ENCODE assay signal across 24 cellular contexts in genomic region chr19:19354932-19355331, GRCh38. TPM values are rescaled to one million over a fixed set of nuclear protein-coding genes. Genes with fewer than 3 reads are reported as not detected.
A peak's percentile ranks its signal among the peaks of the same experiment; 100 is the strongest.
DNase-seq lines count a peak whose midpoint lies in the region; ATAC-seq, FAIRE-seq and TF ChIP-seq lines count a peak whose summit lies in the region.
"Had no signal": no experiment of that assay in that cellular context is flagged by ENCODE, and none has a peak within 500 bp of the region (broad histone marks: within the 10 kb centered on the region; RNA-seq: fewer than 3 reads in every experiment).

No MANE protein-coding gene starts in this region.

- H3K4me3 ChIP-seq in IMR-90 (ENCODE audit: insufficient read depth, low read depth, low read length) (no peak overlapping the region), K562 (no peak overlapping the region), neuronal stem cell (ENCODE audit: low read length in 2 of 2) (no peak overlapping the region)
- H3K4me3 ChIP-seq: A549, BLaER1 had no signal

- CTCF ChIA-PET in IMR-90 (lab: Yijun Ruan, JAX), result no interaction called here
- CTCF ChIA-PET in K562 (lab: Yijun Ruan, JAX; ENCODE audit: low intra/inter-chr PET ratio), result no interaction called here

- H3K23ac ChIP-seq in IMR-90 (ENCODE audit: low read depth, low read length) (no peak overlapping the region), neuronal stem cell (ENCODE audit: low read depth, low read length, poor library complexity) (no peak overlapping the region)

- no peak for TF ChIP-seq EP300 in K562 (IDR thresholded peaks at IDR 0.05; ENCODE audit: low read length)

- no peaks in the 10 kb centered on the region for H3K79me1 ChIP-seq in IMR-90 (ENCODE audit: low read depth in 1 of 2, low read length in 2 of 2)
- peaks cover 2% of the 10 kb centered on the region for H3K79me1 ChIP-seq in neuronal stem cell (ENCODE audit: low read depth, low read length)

- H3K4me1 ChIP-seq in IMR-90 (ENCODE audit: control insufficient read depth, insufficient read depth, low read length) (no peaks in the 10 kb centered on the region), K562 (replicated peaks in 1 of 2; ENCODE audit: control insufficient read depth in 2 of 2, insufficient read depth in 2 of 2, low read length in 2 of 2) (peaks cover 0 to 11% of the 10 kb centered on the region in 2 experiments; a peak in 2 of 5 replicates), neuronal stem cell (ENCODE audit: control insufficient read depth in 2 of 2, insufficient read depth in 1 of 2, low read depth in 1 of 2, low read length in 2 of 2) (no peaks in the 10 kb centered on the region)
- H3K4me1 ChIP-seq: A549, BE2C had no signal

- H2BK120ac ChIP-seq in IMR-90 (ENCODE audit: low read depth, low read length) (no peak overlapping the region), neuronal stem cell (ENCODE audit: low read depth, low read length) (no peak overlapping the region)

- H4K5ac ChIP-seq in IMR-90 (ENCODE audit: low read depth, low read length), result no peak overlapping the region

- BruUV-seq in IMR-90 (replicated peaks; lab: Mats Ljungman, UMichigan) (no TSS peak), K562 (replicated peaks; lab: Mats Ljungman, UMichigan) (no TSS peak)

- H3K4ac ChIP-seq in IMR-90 (ENCODE audit: low read depth, low read length), result no peak overlapping the region
- no peak overlapping the region for H3K4ac ChIP-seq in neuronal stem cell (ENCODE audit: low read length)

- POLR2A ChIA-PET in IMR-90 (lab: Charles Lee; ENCODE audit: unreplicated experiment) (no interaction called here), K562 (lab: Yijun Ruan, JAX) (interaction anchor here (0.6 to 1.7 kb wide), 4 partner anchors 9 to 57 kb away, joined by 3 to 7 read pairs (median 4); no protein-coding TSS in a partner anchor)

- H2BK5ac ChIP-seq in IMR-90 (ENCODE audit: low read depth, low read length, poor library complexity, severe bottlenecking) (no peak overlapping the region), neuronal stem cell (ENCODE audit: low read length) (peak overlapping the region; percentile 35)

- intact Hi-C loops in IMR-90 (cut with micrococcal nuclease), result no loop called here
- intact Hi-C loops in K562 (cut with micrococcal nuclease), result no loop called here

- H2AK9ac ChIP-seq in IMR-90 (replicated peaks; ENCODE audit: low read depth, low read length, poor library complexity), result peak overlapping the region; percentile 39

- 94% methylated on average over 9 of the region's 11 CpGs; no CpG with 5 or more reads in 1 of the 2 experiments for WGBS in IMR-90 (ENCODE audit: extremely low coverage in 2 of 2, insufficient read length in 1 of 2), 2 experiments
- 86% methylated on average over 10 of the region's 11 CpGs for WGBS in K562 (ENCODE audit: insufficient coverage, low coverage, missing lambda C conversion rate)
- WGBS in neuronal stem cell (ENCODE audit: extremely low coverage in 2 of 2, insufficient read length in 2 of 2, insufficient replicate concordance in 1 of 2), 2 donors, result no CpG with 5 or more reads among the region's 11 CpGs

- H3K79me2 ChIP-seq in K562 (ENCODE audit: control insufficient read depth, insufficient read depth, low read length), result no peaks in the 10 kb centered on the region

- no peak overlapping the region for H4K91ac ChIP-seq in IMR-90 (ENCODE audit: insufficient read depth, low read depth, low read length)
- H4K91ac ChIP-seq in neuronal stem cell (ENCODE audit: low read depth, low read length, poor library complexity), result no peak overlapping the region

- TF ChIP-seq RAD21 in IMR-90 (IDR thresholded peaks at IDR 0.05; ENCODE audit: low read length), result no peak
- no peak for TF ChIP-seq RAD21 in K562 (CRISPR knock-in tag; conservative IDR thresholded peaks at IDR 0.05 in 1 of 2, IDR thresholded peaks at IDR 0.05 in 1 of 2)

- no peaks in the 10 kb centered on the region for H3K9me3 ChIP-seq in IMR-90 (ENCODE audit: control insufficient read depth, insufficient read depth, low read length)
- no peaks in the 10 kb centered on the region for H3K9me3 ChIP-seq in K562 (replicated peaks; ENCODE audit: control insufficient read depth, insufficient read depth, low read depth, low read length)
- no peaks in the 10 kb centered on the region for H3K9me3 ChIP-seq in neuronal stem cell (replicated peaks in 1 of 2; ENCODE audit: control insufficient read depth in 2 of 2, insufficient read depth in 1 of 2, low read depth in 1 of 2, low read length in 2 of 2)
- H3K9me3 ChIP-seq: A549, BE2C, BLaER1 had no signal

- no peak overlapping the region for H3K14ac ChIP-seq in IMR-90 (replicated peaks; ENCODE audit: low read depth, low read length)
- no peak overlapping the region for H3K14ac ChIP-seq in neuronal stem cell (ENCODE audit: low read length)

- DNase-seq in IMR-90 (no peak), K562 (ENCODE audit: extremely low read depth in 1 of 4, low spot score in 3 of 4) (no peak), neuronal stem cell (ENCODE audit: low spot score) (no peak), RPMI8226 (no peak)
- DNase-seq: BE2C; C1 segment of cervical spinal cord; CD4-positive, alpha-beta memory T cell; CD4-positive, CD25-positive, alpha-beta regulatory T cell; CD8-positive, alpha-beta memory T cell; COR-L47; DMS 273 treated with DMSO at 0.1 percent for 48 hours; DMS153; DMS53; DMS79; DND-41; EL; GDM1 had no signal

- TF ChIP-seq POLR2A in IMR-90 (IDR thresholded peaks at IDR 0.05; ENCODE audit: low read depth, low read length) (no peak), K562 (conservative IDR thresholded peaks at IDR 0.05) (no peak)

- H3K18ac ChIP-seq in IMR-90 (ENCODE audit: low read depth, low read length), result no peak overlapping the region
- H3K18ac ChIP-seq in neuronal stem cell (ENCODE audit: low read length), result no peak overlapping the region

- dilution Hi-C loops in IMR-90 (cut with HindIII; ENCODE audit: low sequenced_read_pairs, unreplicated experiment), result no loop called here

- H3K27ac ChIP-seq in IMR-90 (ENCODE audit: insufficient read depth, low read length) (no peak overlapping the region), K562 (ENCODE audit: extremely low read depth, low read depth, low read length) (no peak overlapping the region), neuronal stem cell (replicated peaks; ENCODE audit: low read length) (no peak overlapping the region)
- H3K27ac ChIP-seq: 22Rv1, A549, BLaER1 had no signal

- H3K27me3 ChIP-seq in IMR-90 (ENCODE audit: control insufficient read depth, insufficient read depth, low read length), result no peaks in the 10 kb centered on the region
- no peaks in the 10 kb centered on the region for H3K27me3 ChIP-seq in K562 (ENCODE audit: control insufficient read depth in 2 of 2, insufficient read depth in 2 of 2, low read length in 2 of 2)
- no peaks in the 10 kb centered on the region for H3K27me3 ChIP-seq in neuronal stem cell (ENCODE audit: control insufficient read depth in 3 of 3, insufficient read depth in 3 of 3, low read depth in 1 of 3, low read length in 3 of 3)
- H3K27me3 ChIP-seq: BE2C, BLaER1 had no signal

- in situ Hi-C loops in IMR-90 (cut with MboI; ENCODE audit: low sequenced_read_pairs) (no loop called here), K562 (cut with MboI) (no loop called here)

- TF ChIP-seq CTCF in IMR-90 (conservative IDR thresholded peaks at IDR 0.05; ENCODE audit: low read depth, low read length) (no peak), K562 (IDR thresholded peaks at IDR 0.05 in 2 of 3, conservative IDR thresholded peaks at IDR 0.05 in 1 of 3; ENCODE audit: insufficient read depth in 2 of 3, low read depth in 1 of 3, low read length in 3 of 3) (no peak)

- H2BK12ac ChIP-seq in neuronal stem cell (ENCODE audit: low read length), result no peak overlapping the region

- no peak overlapping the region for H3K4me2 ChIP-seq in IMR-90 (ENCODE audit: low read depth, low read length)
- no peak overlapping the region for H3K4me2 ChIP-seq in K562 (ENCODE audit: insufficient read depth, low read length)
- H3K4me2 ChIP-seq in neuronal stem cell (ENCODE audit: insufficient read depth, low read length, poor library complexity, severe bottlenecking), result no peak overlapping the region
- H3K4me2 ChIP-seq: A549, BLaER1 had no signal

- H2AK5ac ChIP-seq in IMR-90 (ENCODE audit: low read depth, low read length) (no peak overlapping the region), neuronal stem cell (ENCODE audit: low read depth, low read length) (no peak overlapping the region)

- H3K9ac ChIP-seq in IMR-90 (ENCODE audit: low read depth, low read length), result no peak overlapping the region
- no peak overlapping the region for H3K9ac ChIP-seq in K562 (ENCODE audit: insufficient read depth in 1 of 2, low read depth in 2 of 2, low read length in 2 of 2)
- no peak overlapping the region for H3K9ac ChIP-seq in neuronal stem cell (ENCODE audit: low read depth, low read length, poor library complexity)
- H3K9ac ChIP-seq: BLaER1 had no signal

- H2AFZ ChIP-seq in IMR-90 (replicated peaks; ENCODE audit: low read length, poor library complexity) (peak overlapping the region; percentile 49), K562 (ENCODE audit: low read depth, low read length) (no peak overlapping the region), neuronal stem cell (ENCODE audit: low read length) (no peak overlapping the region)

- no peak overlapping the region for H2BK15ac ChIP-seq in IMR-90 (ENCODE audit: low read depth, low read length)
- H2BK15ac ChIP-seq in neuronal stem cell (ENCODE audit: low read length), result no peak overlapping the region

- H3K9me1 ChIP-seq in IMR-90 (ENCODE audit: insufficient read depth, low read length) (no peaks in the 10 kb centered on the region), K562 (ENCODE audit: control insufficient read depth, insufficient read depth, low read length) (no peaks in the 10 kb centered on the region)

- peaks cover 65% of the 10 kb centered on the region for H3K36me3 ChIP-seq in IMR-90 (ENCODE audit: control insufficient read depth, insufficient read depth, low read length)
- H3K36me3 ChIP-seq in K562 (ENCODE audit: control insufficient read depth, insufficient read depth, low read length), result peaks cover 48% of the 10 kb centered on the region; the same call in 2 of the 3 replicates
- H3K36me3 ChIP-seq in neuronal stem cell (replicated peaks in 1 of 2; ENCODE audit: control insufficient read depth in 2 of 2, insufficient read depth in 2 of 2, low read length in 2 of 2), result peaks cover 44 to 84% of the 10 kb centered on the region in 2 donors

- no peak overlapping the region for H3K56ac ChIP-seq in IMR-90 (ENCODE audit: extremely low read depth, insufficient read depth, low read length)

- H2BK20ac ChIP-seq in IMR-90 (ENCODE audit: low read depth, low read length), result no peak overlapping the region

- no peak for ATAC-seq in IMR-90 (ENCODE audit: low read depth)
- no peak for ATAC-seq in K562
- no peak for ATAC-seq in HG02852 (IDR thresholded peaks at IDR 0.05; ENCODE audit: unreplicated experiment)
- ATAC-seq in HG03439 (IDR thresholded peaks at IDR 0.05; ENCODE audit: unreplicated experiment), result no peak
- ATAC-seq: A549 had no signal

- H4K20me1 ChIP-seq in IMR-90 (ENCODE audit: insufficient read depth, low read length) (no peaks in the 10 kb centered on the region), K562 (replicated peaks; ENCODE audit: control insufficient read depth, insufficient read depth, low read length) (no peaks in the 10 kb centered on the region)
- H4K20me1 ChIP-seq: BLaER1 had no signal

- no peak overlapping the region for H4K8ac ChIP-seq in IMR-90 (ENCODE audit: low read depth in 2 of 2, low read length in 2 of 2)
- H4K8ac ChIP-seq in neuronal stem cell (ENCODE audit: low read depth, low read length), result no peak overlapping the region

- no peak for FAIRE-seq in K562 (lab: Jason Lieb, UNC)
- FAIRE-seq: A549, GM12891, GM19239 had no signal

RNA-seq across cellular contexts. Expression of gene MAU2, which starts 34.3 kb away (rescaled TPM):
- total RNA-seq in IMR-90 (2012; rRNA removed), result 21.7 and 24.6 TPM in 2 replicates
- 31.1 and 35.5 TPM in 2 replicates for polyA plus RNA-seq in IMR-90 (2012; rRNA removed)
- polyA plus RNA-seq in IMR-90 (2012; cell fraction: cytosol; rRNA removed), result 16.9 and 22.3 TPM in 2 replicates
- 69.1 and 140 TPM in 2 replicates for polyA plus RNA-seq in IMR-90 (2012; cell fraction: nucleus; rRNA removed; ENCODE audit: low replicate concordance)
- 132 and 299 TPM in 2 replicates for total RNA-seq in K562 (2011; cell fraction: chromatin; rRNA removed; ENCODE audit: low replicate concordance)
- total RNA-seq in K562 (2011; cell fraction: nucleolus; rRNA removed), result 154 and 168 TPM in 2 replicates
- total RNA-seq in K562 (2011; cell fraction: nucleoplasm; rRNA removed), result 141 and 151 TPM in 2 replicates
- total RNA-seq in K562 (2014; rRNA removed), result 21.1 and 24.1 TPM in 2 replicates
- 10.0 and 12.0 TPM in 2 replicates for total RNA-seq in K562 (2014; rRNA removed; fragmentation: Illumina TruSeq; extraction: Trizol)
- 17.2 and 17.8 TPM in 2 replicates for total RNA-seq in K562 (2015; rRNA removed; fragmentation: Illumina TruSeq; extraction: Trizol)
- 43.4 and 48.1 TPM in 2 replicates for total RNA-seq in K562 (2021)
- 21.0 and 34.2 TPM in 2 replicates for polyA plus RNA-seq in K562 (2011; rRNA removed)
- polyA plus RNA-seq in K562 (2011; cell fraction: cytosol; rRNA removed), result 25.3 and 40.5 TPM in 2 replicates
- polyA plus RNA-seq in K562 (2011; cell fraction: nucleus; rRNA removed), result 83.2 and 123 TPM in 2 replicates
- 30.0 and 42.5 TPM in 2 replicates for polyA plus RNA-seq in K562 (2012)
- polyA plus RNA-seq in K562 (2014; fragmentation: Illumina TruSeq; extraction: Trizol), result 19.4 and 22.5 TPM in 2 replicates
- polyA plus RNA-seq in K562 (2014; fragmentation: Nextera tagmentation; extraction: Ambion mirVana), result 1 to 10 TPM; 1.2 to 1.4 TPM
- polyA plus RNA-seq in K562 (2014; rRNA removed), result 27.4 and 31.4 TPM in 2 replicates
- polyA minus RNA-seq in K562 (2011; rRNA and poly(A)+ RNA removed), result 23.0 and 45.7 TPM in 2 replicates
- 28.1 and 43.8 TPM in 2 replicates for polyA minus RNA-seq in K562 (2011; cell fraction: cytosol; rRNA and poly(A)+ RNA removed)
- 55.9 and 63.5 TPM in 2 replicates for polyA minus RNA-seq in K562 (2011; cell fraction: nucleus; rRNA and poly(A)+ RNA removed)
- 17.0 TPM for polyA plus RNA-seq in neuronal stem cell (2013, experiment 1 of 2)
- 17.6 TPM for polyA plus RNA-seq in neuronal stem cell (2013, experiment 2 of 2)

RNA-seq across cellular contexts. Expression of gene SUGP1, which starts 34.6 kb away (rescaled TPM):
- total RNA-seq in IMR-90 (2012; rRNA removed), result 35.8 and 38.3 TPM in 2 replicates
- 33.2 and 38.6 TPM in 2 replicates for polyA plus RNA-seq in IMR-90 (2012; rRNA removed)
- 38.4 and 43.2 TPM in 2 replicates for polyA plus RNA-seq in IMR-90 (2012; cell fraction: cytosol; rRNA removed)
- 120 and 147 TPM in 2 replicates for polyA plus RNA-seq in IMR-90 (2012; cell fraction: nucleus; rRNA removed; ENCODE audit: low replicate concordance)
- 90.2 and 178 TPM in 2 replicates for total RNA-seq in K562 (2011; cell fraction: chromatin; rRNA removed; ENCODE audit: low replicate concordance)
- total RNA-seq in K562 (2011; cell fraction: nucleolus; rRNA removed), result 124 and 128 TPM in 2 replicates
- 77.5 and 85.2 TPM in 2 replicates for total RNA-seq in K562 (2011; cell fraction: nucleoplasm; rRNA removed)
- total RNA-seq in K562 (2014; rRNA removed), result 40.4 and 44.6 TPM in 2 replicates
- total RNA-seq in K562 (2014; rRNA removed; fragmentation: Illumina TruSeq; extraction: Trizol), result 16.8 and 17.9 TPM in 2 replicates
- 32.4 and 34.3 TPM in 2 replicates for total RNA-seq in K562 (2015; rRNA removed; fragmentation: Illumina TruSeq; extraction: Trizol)
- total RNA-seq in K562 (2021), result 45.0 and 53.3 TPM in 2 replicates
- polyA plus RNA-seq in K562 (2011; rRNA removed), result 28.5 and 30.6 TPM in 2 replicates
- 20.8 and 33.6 TPM in 2 replicates for polyA plus RNA-seq in K562 (2011; cell fraction: cytosol; rRNA removed)
- polyA plus RNA-seq in K562 (2011; cell fraction: nucleus; rRNA removed), result 96.6 and 109 TPM in 2 replicates
- 43.7 and 43.9 TPM in 2 replicates for polyA plus RNA-seq in K562 (2012)
- polyA plus RNA-seq in K562 (2014; fragmentation: Illumina TruSeq; extraction: Trizol), result 35.0 and 36.7 TPM in 2 replicates
- polyA plus RNA-seq in K562 (2014; fragmentation: Nextera tagmentation; extraction: Ambion mirVana), result 1 to 10 TPM; 1.0 to 1.9 TPM
- 41.0 and 48.9 TPM in 2 replicates for polyA plus RNA-seq in K562 (2014; rRNA removed)
- polyA minus RNA-seq in K562 (2011; rRNA and poly(A)+ RNA removed), result 19.3 and 21.7 TPM in 2 replicates
- polyA minus RNA-seq in K562 (2011; cell fraction: cytosol; rRNA and poly(A)+ RNA removed), result 21.6 and 25.8 TPM in 2 replicates
- 28.8 and 51.3 TPM in 2 replicates for polyA minus RNA-seq in K562 (2011; cell fraction: nucleus; rRNA and poly(A)+ RNA removed)
- polyA plus RNA-seq in neuronal stem cell (2013, experiment 1 of 2), result 53.3 TPM
- polyA plus RNA-seq in neuronal stem cell (2013, experiment 2 of 2), result 55.9 TPM

RNA-seq across cellular contexts. Expression of gene GATAD2A, which starts 50.5 kb away (rescaled TPM):
- total RNA-seq in IMR-90 (2012; rRNA removed) (23.5 and 32.8 TPM in 2 replicates), K562 (2014; rRNA removed) (114 and 141 TPM in 2 replicates), K562 (2014; rRNA removed; fragmentation: Illumina TruSeq; extraction: Trizol) (36.3 and 39.2 TPM in 2 replicates), K562 (2015; rRNA removed; fragmentation: Illumina TruSeq; extraction: Trizol) (61.2 and 65.5 TPM in 2 replicates), K562 (2021) (215 and 226 TPM in 2 replicates)
- polyA plus RNA-seq in IMR-90 (2012; rRNA removed) (33.2 and 44.3 TPM in 2 replicates), K562 (2011; rRNA removed) (25.4 and 33.0 TPM in 2 replicates), K562 (2014; fragmentation: Illumina TruSeq; extraction: Trizol) (44.2 and 80.9 TPM in 2 replicates), K562 (2014; fragmentation: Nextera tagmentation; extraction: Ambion mirVana) (1 to 10 TPM; 2.4 to 5.1 TPM), K562 (2014; rRNA removed) (88.4 and 112 TPM in 2 replicates)
- 36.4 and 38.8 TPM in 2 replicates for polyA plus RNA-seq in IMR-90 (2012; cell fraction: cytosol; rRNA removed)
- 32.4 and 42.5 TPM in 2 replicates for polyA plus RNA-seq in IMR-90 (2012; cell fraction: nucleus; rRNA removed; ENCODE audit: low replicate concordance)
- 64.2 and 71.9 TPM in 2 replicates for total RNA-seq in K562 (2011; cell fraction: chromatin; rRNA removed; ENCODE audit: low replicate concordance)
- total RNA-seq in K562 (2011; cell fraction: nucleolus; rRNA removed), result 40.3 and 42.0 TPM in 2 replicates
- 44.1 and 58.8 TPM in 2 replicates for total RNA-seq in K562 (2011; cell fraction: nucleoplasm; rRNA removed)
- 21.1 and 45.0 TPM in 2 replicates for polyA plus RNA-seq in K562 (2011; cell fraction: cytosol; rRNA removed)
- polyA plus RNA-seq in K562 (2011; cell fraction: nucleus; rRNA removed), result 23.6 and 33.3 TPM in 2 replicates
- polyA plus RNA-seq in K562 (2012), result 44.9 and 60.8 TPM in 2 replicates
- polyA minus RNA-seq in K562 (2011; rRNA and poly(A)+ RNA removed), result 33.1 and 40.4 TPM in 2 replicates
- polyA minus RNA-seq in K562 (2011; cell fraction: cytosol; rRNA and poly(A)+ RNA removed), result 55.4 and 91.3 TPM in 2 replicates
- polyA minus RNA-seq in K562 (2011; cell fraction: nucleus; rRNA and poly(A)+ RNA removed), result 12.5 and 17.4 TPM in 2 replicates
- 59.3 TPM for polyA plus RNA-seq in neuronal stem cell (2013, experiment 1 of 2)
- 61.3 TPM for polyA plus RNA-seq in neuronal stem cell (2013, experiment 2 of 2)
